ENCODE assay signal across 22 cellular contexts in genomic region chr1:26912147-26912490, GRCh38. TPM values are rescaled to one million over a fixed set of nuclear protein-coding genes. Genes with fewer than 3 reads are reported as not detected.
A peak's percentile ranks its signal among the peaks of the same experiment; 100 is the strongest.
DNase-seq lines count a peak whose midpoint lies in the region; ATAC-seq and TF ChIP-seq lines count a peak whose summit lies in the region.
"Had no signal": no experiment of that assay in that cellular context is flagged by ENCODE, and none has a peak within 500 bp of the region (broad histone marks: within the 10 kb centered on the region; RNA-seq: fewer than 3 reads in every experiment).

No MANE protein-coding gene starts in this region.

- ATAC-seq in heart right ventricle (no peak), Right ventricle myocardium inferior (no peak), upper lobe of right lung (no peak), GM19455 (IDR thresholded peaks at IDR 0.05; ENCODE audit: unreplicated experiment) (no peak), HG02610 (IDR thresholded peaks at IDR 0.05; ENCODE audit: unreplicated experiment) (no peak)
- ATAC-seq: CD8-positive, alpha-beta T cell had no signal

- peak overlapping the region; percentile 70 for H3K4me2 ChIP-seq in hepatocyte
- H3K4me2 ChIP-seq in neuronal stem cell (ENCODE audit: insufficient read depth, low read length, poor library complexity, severe bottlenecking): no peak overlapping the region
- H3K4me2 ChIP-seq: BLaER1 treated with 17β-estradiol and CSF1 and Interleukin-3, amounts not matched to agents 10 nM and 100 nM had no signal

- intact Hi-C loops in heart right ventricle (cut with DNase I): no loop called here
- intact Hi-C loops in Right ventricle myocardium inferior (cut with DNase I): no loop called here
- intact Hi-C loops in upper lobe of right lung (cut with DNase I): no loop called here

- H3K27ac ChIP-seq in heart right ventricle (peak overlapping the region in 1 of 10 donors; percentile 95), hepatocyte (no peak overlapping the region), neuronal stem cell (replicated peaks; ENCODE audit: low read length) (no peak overlapping the region), upper lobe of right lung (no peak overlapping the region)
- H3K27ac ChIP-seq: BLaER1 treated with 17β-estradiol and CSF1 and Interleukin-3, amounts not matched to agents 10 nM and 100 nM; SJSA1 had no signal

- H3K9me3 ChIP-seq in heart right ventricle: no peaks in the 10 kb centered on the region
- H3K9me3 ChIP-seq in hepatocyte (ENCODE audit: low read depth): no peaks in the 10 kb centered on the region
- H3K9me3 ChIP-seq in neuronal stem cell (replicated peaks in 1 of 2; ENCODE audit: control insufficient read depth in 2 of 2, insufficient read depth in 1 of 2, low read depth in 1 of 2, low read length in 2 of 2): no peaks in the 10 kb centered on the region
- H3K9me3 ChIP-seq in upper lobe of right lung: no peaks in the 10 kb centered on the region
- H3K9me3 ChIP-seq: BLaER1 treated with 17β-estradiol and CSF1 and Interleukin-3, amounts not matched to agents 10 nM and 100 nM; Peyer's patch; SJSA1 had no signal

- no peak overlapping the region for H2AK5ac ChIP-seq in neuronal stem cell (ENCODE audit: low read depth, low read length)

- no peaks in the 10 kb centered on the region for H3K79me1 ChIP-seq in neuronal stem cell (ENCODE audit: low read depth, low read length)

- H3K23ac ChIP-seq in neuronal stem cell (ENCODE audit: low read depth, low read length, poor library complexity): no peak overlapping the region

- no peak overlapping the region for H2BK120ac ChIP-seq in neuronal stem cell (ENCODE audit: low read depth, low read length)

- H3K79me2 ChIP-seq in hepatocyte: peaks cover 18% of the 10 kb centered on the region

- H4K91ac ChIP-seq in neuronal stem cell (ENCODE audit: low read depth, low read length, poor library complexity): no peak overlapping the region

- peak overlapping the region; percentile 31 for H3K14ac ChIP-seq in neuronal stem cell (ENCODE audit: low read length)

- DNase-seq in heart right ventricle (no peak), Right ventricle myocardium inferior (ENCODE audit: missing footprints) (no peak), hepatocyte (ENCODE audit: low spot score) (no peak), neuronal stem cell (ENCODE audit: low spot score) (no peak), upper lobe of right lung (no peak)
- DNase-seq: 8988T; Calu3; CD8-positive, alpha-beta T cell; DMS153; GOT3; HCEC 1CT; Karpas-422; MV-4-11; NCI-H1694 treated with DMSO at 0.1 percent for 48 hours; NCI-H2081 treated with DMSO at 0.1 percent for 48 hours; Peyer's patch had no signal

- H3K9me2 ChIP-seq in hepatocyte (replicated peaks; ENCODE audit: insufficient read depth): no peaks in the 10 kb centered on the region

- WGBS in heart right ventricle, 2 donors: 36 to 68% methylated on average over 2 of the region's 2 CpGs
- 79% methylated on average over 2 of the region's 2 CpGs for WGBS in hepatocyte (ENCODE audit: low lambda C conversion rate, missing lambda C conversion rate)
- no CpG with 5 or more reads among the region's 2 CpGs for WGBS in neuronal stem cell (ENCODE audit: extremely low coverage in 2 of 2, insufficient read length in 2 of 2, insufficient replicate concordance in 1 of 2), 2 donors

- H2AFZ ChIP-seq in hepatocyte (no peak overlapping the region), neuronal stem cell (ENCODE audit: low read length) (no peak overlapping the region)

- no peak for TF ChIP-seq CTCF in heart right ventricle (IDR thresholded peaks at IDR 0.05)
- TF ChIP-seq CTCF in hepatocyte (IDR thresholded peaks at IDR 0.05; ENCODE audit: poor library complexity): no peak
- no peak for TF ChIP-seq CTCF in upper lobe of right lung (IDR thresholded peaks at IDR 0.05)

- H4K20me1 ChIP-seq in hepatocyte (ENCODE audit: insufficient read depth, poor library complexity, severe bottlenecking): no peaks in the 10 kb centered on the region
- H4K20me1 ChIP-seq: BLaER1 treated with 17β-estradiol and CSF1 and Interleukin-3, amounts not matched to agents 10 nM and 100 nM had no signal

- no peak overlapping the region for H3K9ac ChIP-seq in neuronal stem cell (ENCODE audit: low read depth, low read length, poor library complexity)
- H3K9ac ChIP-seq: BLaER1 treated with 17β-estradiol and CSF1 and Interleukin-3, amounts not matched to agents 10 nM and 100 nM had no signal

- no peak overlapping the region for H2BK5ac ChIP-seq in neuronal stem cell (ENCODE audit: low read length)

- H3K36me3 ChIP-seq in heart right ventricle (peaks cover 0 to 9% (median 0%) of the 10 kb centered on the region in 9 donors), hepatocyte (replicated peaks; ENCODE audit: insufficient read depth, low read depth) (no peaks in the 10 kb centered on the region), neuronal stem cell (replicated peaks in 1 of 2; ENCODE audit: control insufficient read depth in 2 of 2, insufficient read depth in 2 of 2, low read length in 2 of 2) (no peaks in the 10 kb centered on the region), upper lobe of right lung (no peaks in the 10 kb centered on the region)
- H3K36me3 ChIP-seq: BLaER1 treated with 17β-estradiol and CSF1 and Interleukin-3, amounts not matched to agents 10 nM and 100 nM; Peyer's patch; SJSA1 had no signal

- no peak overlapping the region for H4K8ac ChIP-seq in neuronal stem cell (ENCODE audit: low read depth, low read length)

- H2BK12ac ChIP-seq in neuronal stem cell (ENCODE audit: low read length): no peak overlapping the region

- peaks cover 0 to 28% (median 4%) of the 10 kb centered on the region in 9 donors for H3K4me1 ChIP-seq in heart right ventricle
- peaks cover 36% of the 10 kb centered on the region for H3K4me1 ChIP-seq in hepatocyte (ENCODE audit: insufficient read depth)
- H3K4me1 ChIP-seq in neuronal stem cell (ENCODE audit: control insufficient read depth in 2 of 2, insufficient read depth in 1 of 2, low read depth in 1 of 2, low read length in 2 of 2): peaks cover 0 to 4% of the 10 kb centered on the region in 2 donors
- peaks cover 4% of the 10 kb centered on the region for H3K4me1 ChIP-seq in upper lobe of right lung
- H3K4me1 ChIP-seq: SJSA1 had no signal

- no peaks in the 10 kb centered on the region for H3K27me3 ChIP-seq in heart right ventricle
- no peaks in the 10 kb centered on the region for H3K27me3 ChIP-seq in hepatocyte
- peaks cover 0 to 34% (median 2%) of the 10 kb centered on the region in 3 experiments for H3K27me3 ChIP-seq in neuronal stem cell (ENCODE audit: control insufficient read depth in 3 of 3, insufficient read depth in 3 of 3, low read depth in 1 of 3, low read length in 3 of 3)
- H3K27me3 ChIP-seq in upper lobe of right lung: no peaks in the 10 kb centered on the region
- H3K27me3 ChIP-seq: BLaER1 treated with 17β-estradiol and CSF1 and Interleukin-3, amounts not matched to agents 10 nM and 100 nM; Peyer's patch; SJSA1 had no signal

- peak overlapping the region; percentile 20 for H2BK15ac ChIP-seq in neuronal stem cell (ENCODE audit: low read length)

- H3K4ac ChIP-seq in neuronal stem cell (ENCODE audit: low read length): no peak overlapping the region

- H3K18ac ChIP-seq in neuronal stem cell (ENCODE audit: low read length): no peak overlapping the region

- H3K4me3 ChIP-seq in heart right ventricle: peak overlapping the region in 9 of 10 donors; percentile 34 to 59 (median 56)
- no peak overlapping the region for H3K4me3 ChIP-seq in hepatocyte
- H3K4me3 ChIP-seq in neuronal stem cell (ENCODE audit: low read length in 2 of 2): no peak overlapping the region
- peak overlapping the region; percentile 40 for H3K4me3 ChIP-seq in upper lobe of right lung
- H3K4me3 ChIP-seq: BLaER1 treated with 17β-estradiol and CSF1 and Interleukin-3, amounts not matched to agents 10 nM and 100 nM; SJSA1 had no signal

RNA-seq across cellular contexts. Expression of gene NR0B2, which starts 1.7 kb away (rescaled TPM):
- total RNA-seq in heart right ventricle (10 to 100 TPM in 2 of 10 donors, 1 to 10 TPM in 8; 2.7 to 14.7 (median 7.8) TPM), Right ventricle myocardium inferior (4.7 TPM), hepatocyte (37.4 and 39.1 TPM in 2 replicates), upper lobe of right lung (2.5 TPM)
- polyA plus RNA-seq in heart right ventricle (1 to 10 TPM; 2.7 to 4.0 TPM), hepatocyte (57.5 and 68.1 TPM in 2 replicates)
- polyA plus RNA-seq in neuronal stem cell (2013, experiment 1 of 2): not detected
- polyA plus RNA-seq in neuronal stem cell (2013, experiment 2 of 2): 0.03 TPM
- total RNA-seq: Calu3; CD8-positive, alpha-beta T cell; M059J; SJSA1 had no signal
- polyA plus RNA-seq: IgD-negative memory B cell had no signal

RNA-seq across cellular contexts. Expression of gene NUDC, which starts 9.4 kb away (rescaled TPM):
- 10 to 100 TPM; 48.9 to 84.0 (median 61.4) TPM for total RNA-seq in heart right ventricle
- 10 to 100 TPM; 62.8 to 95.9 TPM for polyA plus RNA-seq in heart right ventricle
- 72.5 TPM for total RNA-seq in Right ventricle myocardium inferior
- total RNA-seq in hepatocyte: 29.5 and 34.4 TPM in 2 replicates
- polyA plus RNA-seq in hepatocyte: 125 and 127 TPM in 2 replicates
- 59.8 TPM for polyA plus RNA-seq in neuronal stem cell (2013, experiment 1 of 2)
- polyA plus RNA-seq in neuronal stem cell (2013, experiment 2 of 2): 57.4 TPM
- 49.6 TPM for total RNA-seq in upper lobe of right lung

RNA-seq across cellular contexts. Expression of gene GPATCH3, which starts 11.9 kb away (rescaled TPM):
- total RNA-seq in heart right ventricle: 10 to 100 TPM in 1 of 10 donors, 1 to 10 TPM in 9; 6.5 to 10.0 (median 8.6) TPM
- 10 to 100 TPM in 1 of 2 donors, 1 to 10 TPM in 1; 8.0 to 19.5 TPM for polyA plus RNA-seq in heart right ventricle
- 10.9 TPM for total RNA-seq in Right ventricle myocardium inferior
- total RNA-seq in hepatocyte: 9.5 and 11.6 TPM in 2 replicates
- polyA plus RNA-seq in hepatocyte: 15.8 and 18.4 TPM in 2 replicates
- 7.7 TPM for polyA plus RNA-seq in neuronal stem cell (2013, experiment 1 of 2)
- polyA plus RNA-seq in neuronal stem cell (2013, experiment 2 of 2): 8.2 TPM
- 18.1 TPM for total RNA-seq in upper lobe of right lung

RNA-seq across cellular contexts. Expression of gene GPN2, which starts 22.0 kb away (rescaled TPM):
- 10 to 100 TPM; 12.4 to 31.3 (median 20.4) TPM for total RNA-seq in heart right ventricle
- 10 to 100 TPM; 13.7 to 21.1 TPM for polyA plus RNA-seq in heart right ventricle
- total RNA-seq in Right ventricle myocardium inferior: 14.9 TPM
- total RNA-seq in hepatocyte: 12.6 and 15.8 TPM in 2 replicates
- polyA plus RNA-seq in hepatocyte: 37.9 and 44.6 TPM in 2 replicates
- 9.7 TPM for polyA plus RNA-seq in neuronal stem cell (2013, experiment 1 of 2)
- 11.6 TPM for polyA plus RNA-seq in neuronal stem cell (2013, experiment 2 of 2)
- 24.6 TPM for total RNA-seq in upper lobe of right lung

RNA-seq across cellular contexts. Expression of gene KDF1, which starts 48.1 kb away (rescaled TPM):
- total RNA-seq in heart right ventricle (under 1 TPM in 4 of 10 donors, not detected in 6; 0.21 to 0.26 (median 0.24) TPM), Right ventricle myocardium inferior (0.68 TPM), hepatocyte (10.5 and 18.1 TPM in 2 replicates), upper lobe of right lung (10.5 TPM)
- polyA plus RNA-seq in heart right ventricle (under 1 TPM in 1 of 2 donors, not detected in 1; 0.15 TPM), hepatocyte (17.2 and 21.9 TPM in 2 replicates)
- 0.04 TPM for polyA plus RNA-seq in neuronal stem cell (2013, experiment 1 of 2)
- 0.03 TPM for polyA plus RNA-seq in neuronal stem cell (2013, experiment 2 of 2)
- total RNA-seq: M059J, SJSA1 had no signal

Comparison
In these comparisons a context has a peak if more than half of its experiments do, and no peak if none do; other contexts are left out.
1. H3K4me3 ChIP-seq: peak in heart right ventricle (9 of 10) and upper lobe of right lung (single experiment); none in hepatocyte (single experiment) and neuronal stem cell (0 of 2).